In the genomic region with DNA sequence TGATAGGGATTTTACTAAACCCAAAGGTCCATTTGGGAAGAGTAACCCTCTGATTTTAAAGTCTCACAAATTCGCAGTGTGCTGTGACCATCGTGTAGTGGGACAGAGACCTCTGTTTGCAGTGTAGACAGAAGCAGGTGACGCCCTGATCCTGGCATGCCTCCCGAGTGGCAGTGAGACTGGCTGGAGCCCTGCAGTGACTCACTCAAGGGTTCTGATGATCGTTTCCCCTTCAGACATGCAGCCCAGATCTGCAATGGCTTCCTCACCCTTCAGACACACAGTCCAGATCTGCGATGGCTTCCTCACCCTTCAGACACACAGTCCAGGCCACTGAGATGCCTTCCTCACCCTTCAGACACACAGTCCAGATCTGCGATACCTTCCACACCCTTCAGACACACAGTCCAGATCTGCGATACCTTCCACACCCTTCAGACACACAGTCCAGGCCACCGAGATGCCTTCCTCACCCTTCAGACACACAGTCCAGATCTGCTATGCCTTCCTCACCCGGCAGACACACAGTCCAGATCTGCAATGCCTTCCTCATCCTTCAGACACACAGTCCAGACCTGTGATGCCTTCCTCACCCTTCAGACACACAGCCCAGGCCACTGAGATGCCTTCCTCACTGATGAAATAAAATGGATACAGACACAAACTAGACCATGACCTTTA, we compare ENCODE assay signal across 17 cellular contexts.
A peak's percentile ranks its signal among the peaks of the same experiment; 100 is the strongest.
DNase-seq lines count a peak whose midpoint lies in the region; ATAC-seq and TF ChIP-seq lines count a peak whose summit lies in the region.
"Had no signal": no experiment of that assay in that cellular context is flagged by ENCODE, and none has a peak within 500 bp of the region (broad histone marks: within the 10 kb centered on the region; RNA-seq: fewer than 3 reads in every experiment).

No MANE protein-coding gene starts in this region.

- H3K4me1 ChIP-seq in BE2C, result no peaks in the 10 kb centered on the region
- H3K4me1 ChIP-seq: BLaER1 treated with 17β-estradiol and CSF1 and Interleukin-3, amounts not matched to agents 10 nM and 100 nM; foreskin keratinocyte had no signal

- H3K36me3 Mint-ChIP-seq in neural crest cell (ENCODE audit: low read depth), result peaks cover 64% of the 10 kb centered on the region

- no peak overlapping the region for H3K4me3 Mint-ChIP-seq in neural crest cell
- H3K4me3 Mint-ChIP-seq: activated naive CD4-positive, alpha-beta T cell treated with anti-CD3 and anti-CD28 coated beads, Interleukin-2, amount 50 U/mL, for 24 hours; dendritic cell treated with granulocyte-macrophage colony-stimulating factor and Interleukin-4, amounts not matched to agents 40 ng/mL and 50 ng/mL, for 4 days had no signal

- peaks cover 2% of the 10 kb centered on the region for H3K4me1 Mint-ChIP-seq in neural crest cell
- H3K4me1 Mint-ChIP-seq: activated naive CD4-positive, alpha-beta T cell treated with anti-CD3 and anti-CD28 coated beads, Interleukin-2, amount 50 U/mL, for 24 hours had no signal

- no peaks in the 10 kb centered on the region for H3K27me3 Mint-ChIP-seq in neural crest cell (ENCODE audit: low read depth)
- H3K27me3 Mint-ChIP-seq: activated naive CD4-positive, alpha-beta T cell treated with anti-CD3 and anti-CD28 coated beads, Interleukin-2, amount 50 U/mL, for 24 hours; dendritic cell treated with granulocyte-macrophage colony-stimulating factor and Interleukin-4, amounts not matched to agents 40 ng/mL and 50 ng/mL, for 4 days had no signal

- H3K9me3 Mint-ChIP-seq in neural crest cell, result peaks cover 2% of the 10 kb centered on the region
- H3K9me3 Mint-ChIP-seq: activated naive CD4-positive, alpha-beta T cell treated with anti-CD3 and anti-CD28 coated beads, Interleukin-2, amount 50 U/mL, for 24 hours; dendritic cell treated with granulocyte-macrophage colony-stimulating factor and Interleukin-4, amounts not matched to agents 40 ng/mL and 50 ng/mL, for 4 days had no signal

- ATAC-seq in GM18858 (IDR thresholded peaks at IDR 0.05; ENCODE audit: unreplicated experiment) (no peak), HG03025 (IDR thresholded peaks at IDR 0.05; ENCODE audit: low FRiP score, unreplicated experiment) (no peak)
- ATAC-seq: foreskin keratinocyte, left colon, Panc1 had no signal

- H3K27ac Mint-ChIP-seq in neural crest cell (ENCODE audit: unreplicated experiment), result peak overlapping the region; percentile 13
- H3K27ac Mint-ChIP-seq: activated naive CD4-positive, alpha-beta T cell treated with anti-CD3 and anti-CD28 coated beads, Interleukin-2, amount 50 U/mL, for 24 hours; dendritic cell treated with granulocyte-macrophage colony-stimulating factor and Interleukin-4, amounts not matched to agents 40 ng/mL and 50 ng/mL, for 4 days had no signal

- no peaks in the 10 kb centered on the region for H3K9me3 ChIP-seq in BE2C
- H3K9me3 ChIP-seq: neutrophil had no signal

- no peak for TF ChIP-seq CTCF in BE2C (IDR thresholded peaks at IDR 0.05; ENCODE audit: low read depth, low read length)
- TF ChIP-seq CTCF in foreskin fibroblast (IDR thresholded peaks at IDR 0.05; ENCODE audit: low read depth, low read length), result no peak
- TF ChIP-seq CTCF in neural crest cell (conservative IDR thresholded peaks at IDR 0.05), result no peak

- H3K27me3 ChIP-seq in BE2C, result no peaks in the 10 kb centered on the region
- H3K27me3 ChIP-seq: BLaER1 treated with 17β-estradiol and CSF1 and Interleukin-3, amounts not matched to agents 10 nM and 100 nM; foreskin keratinocyte; neutrophil had no signal

- DNase-seq in BE2C (peak; percentile 36), M059J (ENCODE audit: low read depth) (peak; percentile 49), foreskin fibroblast (peak; percentile 19 to 34), neural crest cell (ENCODE audit: low read depth, low spot score) (no peak), hippocampal formation (lab: John Stamatoyannopoulos, UW) (no peak), OCI-M2 (lab: John Stamatoyannopoulos, UW; ENCODE audit: unreplicated experiment) (no peak)
- DNase-seq: activated CD8-positive, alpha-beta memory T cell treated with anti-CD3 and anti-CD28 coated beads for 24 hours; foreskin keratinocyte; left colon; NCI-H345 had no signal

- H3K4me3 ChIP-seq in BE2C (ENCODE audit: low read depth, low read length), result no peak overlapping the region
- H3K4me3 ChIP-seq in foreskin fibroblast (ENCODE audit: low read depth in 1 of 2, low read length in 2 of 2), result no peak overlapping the region
- H3K4me3 ChIP-seq: BLaER1 treated with 17β-estradiol and CSF1 and Interleukin-3, amounts not matched to agents 10 nM and 100 nM had no signal

- peaks cover 8% of the 10 kb centered on the region for H3K36me3 ChIP-seq in BE2C

Comparison
In these comparisons a context has a peak if more than half of its experiments do, and no peak if none do; other contexts are left out.
1. DNase-seq: peak in BE2C (single experiment), M059J (single experiment) and foreskin fibroblast (2 of 2); none in neural crest cell (single experiment), hippocampal formation (0 of 2) and OCI-M2 (single experiment).